In genomic region chrX:41293269-41293668, GRCh38 we compare ENCODE assay signal across 12 cellular contexts. TPM values are rescaled to one million over a fixed set of nuclear protein-coding genes. Genes with fewer than 3 reads are reported as not detected.
A peak's percentile ranks its signal among the peaks of the same experiment; 100 is the strongest.
DNase-seq lines count a peak whose midpoint lies in the region; ATAC-seq and TF ChIP-seq lines count a peak whose summit lies in the region.
"Had no signal": no experiment of that assay in that cellular context is flagged by ENCODE, and none has a peak within 500 bp of the region (broad histone marks: within the 10 kb centered on the region; RNA-seq: fewer than 3 reads in every experiment).

No MANE protein-coding gene starts in this region.

- no peak overlapping the region for H2BK120ac ChIP-seq in trophoblast cell (ENCODE audit: insufficient read depth, low read length, poor library complexity)

- no peak overlapping the region for H2BK5ac ChIP-seq in trophoblast cell (ENCODE audit: low read depth, low read length, poor library complexity)

- no peak overlapping the region for H4K91ac ChIP-seq in trophoblast cell (ENCODE audit: low read depth, low read length)

- no peak overlapping the region for H3K9ac ChIP-seq in trophoblast cell (ENCODE audit: low read length)

- H3K4me1 Mint-ChIP-seq in GM23338, result peaks cover 16% of the 10 kb centered on the region
- H3K4me1 Mint-ChIP-seq: activated B cell treated with CpG ODN at 0.5 μM for 24 hours had no signal

- DNase-seq in NCI-H1092 treated with DMSO at 0.1 percent for 48 hours (lab: John Stamatoyannopoulos, UW) (peak; percentile 3), NCI-H1092 (lab: John Stamatoyannopoulos, UW) (no peak), GM23338 (ENCODE audit: low spot score) (peak; percentile 58), SK-MEL-5 (ENCODE audit: low read depth, low spot score) (peak; percentile 54), iris pigment epithelial cell (ENCODE audit: low read depth) (peak; percentile 14), trophoblast cell (no peak), nucleus accumbens (lab: John Stamatoyannopoulos, UW) (no peak)
- DNase-seq: activated B cell treated with CpG ODN at 0.5 μM for 24 hours; NCI-H1417 treated with DMSO at 0.1 percent for 48 hours; stimulated activated naive B cell treated with anti-CD40 and anti-IgM and Interleukin-4, amounts not matched to agents 10 μg/mL and 1 μg/mL and 100 μg/mL, for 72 hours had no signal

- H3K79me1 ChIP-seq in trophoblast cell (ENCODE audit: low read length), result no peaks in the 10 kb centered on the region

- no peak overlapping the region for H4K8ac ChIP-seq in trophoblast cell (ENCODE audit: low read depth, low read length)

- no peaks in the 10 kb centered on the region for H3K9me3 ChIP-seq in trophoblast cell (ENCODE audit: insufficient read depth, low read depth, low read length)
- H3K9me3 ChIP-seq: psoas muscle had no signal

- H3K14ac ChIP-seq in trophoblast cell (ENCODE audit: low read length), result no peak overlapping the region

- H3K27ac Mint-ChIP-seq in GM23338, result peak overlapping the region; percentile 84; the same call in 1 of the 2 replicates
- H3K27ac Mint-ChIP-seq: activated B cell treated with CpG ODN at 0.5 μM for 24 hours; stimulated activated naive B cell treated with anti-CD40 and anti-IgM and Interleukin-4, amounts not matched to agents 10 μg/mL and 1 μg/mL and 100 μg/mL, for 72 hours had no signal

- H3K4ac ChIP-seq in trophoblast cell (ENCODE audit: low read depth, low read length), result no peak overlapping the region

- H3K36me3 ChIP-seq in GM23338 (ENCODE audit: insufficient read depth), result no peaks in the 10 kb centered on the region
- H3K36me3 ChIP-seq in trophoblast cell (ENCODE audit: control insufficient read depth in 1 of 2, insufficient read depth in 2 of 2, low read length in 2 of 2), result no peaks in the 10 kb centered on the region

- H3K18ac ChIP-seq in trophoblast cell (ENCODE audit: low read length), result no peak overlapping the region

- in situ Hi-C loops in SK-MEL-5 (cut with HindIII; ENCODE audit: low pct_unique_long_range_greater_than_20kb, low sequenced_read_pairs), result no loop called here

- no peaks in the 10 kb centered on the region for H3K9me2 ChIP-seq in GM23338 (ENCODE audit: insufficient read depth)

- H3K4me1 ChIP-seq in GM23338 (ENCODE audit: insufficient read depth) (peaks cover 9% of the 10 kb centered on the region; the same call in 1 of the 2 replicates), trophoblast cell (ENCODE audit: control insufficient read depth in 1 of 2, insufficient read depth in 2 of 2, low read length in 2 of 2) (no peaks in the 10 kb centered on the region)
- H3K4me1 ChIP-seq: psoas muscle had no signal

- ATAC-seq in GM23338, result peak; percentile 92
- no peak for ATAC-seq in HG02678 (IDR thresholded peaks at IDR 0.05; ENCODE audit: unreplicated experiment)

- peak; percentile 60 to 75 for TF ChIP-seq CTCF in GM23338 (conservative IDR thresholded peaks at IDR 0.05; ENCODE audit: low read depth in 2 of 2)

- no peak overlapping the region for H2AFZ ChIP-seq in GM23338
- no peak overlapping the region for H2AFZ ChIP-seq in trophoblast cell (ENCODE audit: insufficient read depth, low read length, poor library complexity)

- no peaks in the 10 kb centered on the region for H3K36me3 Mint-ChIP-seq in GM23338 (ENCODE audit: low read depth)

- no peak overlapping the region for H2BK12ac ChIP-seq in trophoblast cell (ENCODE audit: low read length)

- H3F3A ChIP-seq in GM23338 (replicated peaks; ENCODE audit: low read depth), result no peaks in the 10 kb centered on the region

- no peak overlapping the region for H3K4me3 Mint-ChIP-seq in GM23338
- H3K4me3 Mint-ChIP-seq: activated B cell treated with CpG ODN at 0.5 μM for 24 hours; stimulated activated naive B cell treated with anti-CD40 and anti-IgM and Interleukin-4, amounts not matched to agents 10 μg/mL and 1 μg/mL and 100 μg/mL, for 72 hours had no signal

- no peak overlapping the region for H2AK5ac ChIP-seq in trophoblast cell (ENCODE audit: low read length)

- H3K27me3 Mint-ChIP-seq in GM23338 (ENCODE audit: insufficient read depth, low read depth, poor library complexity), result peaks cover 9% of the 10 kb centered on the region
- H3K27me3 Mint-ChIP-seq: activated B cell treated with CpG ODN at 0.5 μM for 24 hours had no signal

- H3K27ac ChIP-seq in GM23338 (ENCODE audit: low read depth) (no peak overlapping the region), trophoblast cell (ENCODE audit: low read depth, low read length) (no peak overlapping the region)
- H3K27ac ChIP-seq: psoas muscle had no signal

- no CpG with 5 or more reads among the region's 6 CpGs for WGBS in trophoblast cell (ENCODE audit: extremely low coverage, insufficient coverage, insufficient read length)

- no peak overlapping the region for H4K12ac ChIP-seq in trophoblast cell (ENCODE audit: low read depth, low read length)

- H3K79me2 ChIP-seq in GM23338 (replicated peaks; ENCODE audit: insufficient read depth) (no peaks in the 10 kb centered on the region), trophoblast cell (ENCODE audit: control insufficient read depth, insufficient read depth, low read length, poor library complexity) (no peaks in the 10 kb centered on the region)

- H3K23ac ChIP-seq in trophoblast cell (ENCODE audit: low read length), result no peak overlapping the region

- no peak overlapping the region for H3K4me3 ChIP-seq in GM23338
- no peak overlapping the region for H3K4me3 ChIP-seq in trophoblast cell (ENCODE audit: low read depth, low read length)
- H3K4me3 ChIP-seq: psoas muscle had no signal

- no peak overlapping the region for H3K4me2 ChIP-seq in GM23338
- no peak overlapping the region for H3K4me2 ChIP-seq in trophoblast cell (ENCODE audit: low read length)

- H3K9me3 Mint-ChIP-seq in GM23338, result peaks cover 4% of the 10 kb centered on the region; the same call in 2 of the 3 replicates

- no peaks in the 10 kb centered on the region for H4K20me1 ChIP-seq in GM23338 (replicated peaks; ENCODE audit: insufficient read depth)

- H3K27me3 ChIP-seq in GM23338 (ENCODE audit: insufficient read depth), result no peaks in the 10 kb centered on the region
- no peaks in the 10 kb centered on the region for H3K27me3 ChIP-seq in trophoblast cell (ENCODE audit: insufficient read depth, low read length)

TF ChIP-seq in GM23338, 12 proteins besides CTCF, POLR2A, EP300 and RAD21:
- TF ChIP-seq CREB1 (CRISPR knock-in tag; IDR thresholded peaks at IDR 0.05; ENCODE audit: low read depth), result no peak
- TF ChIP-seq ZNF331 (CRISPR knock-in tag; IDR thresholded peaks at IDR 0.05; ENCODE audit: low read depth), result no peak

RNA-seq across cellular contexts. Expression of gene DDX3X, which starts 40.7 kb away (rescaled TPM):
- total RNA-seq in GM23338 (2014; rRNA removed; shearing (Covaris generic)), result 239 and 272 TPM in 2 replicates
- polyA plus RNA-seq in GM23338 (2016; fragmentation: Nextera tagmentation; extraction: Ambion mirVana), result 55.6 and 68.1 TPM in 2 replicates
- total RNA-seq in SK-MEL-5 (2014; rRNA removed; shearing (Covaris generic)), result 151 and 204 TPM in 2 replicates
- 141 and 214 TPM in 2 replicates for polyA plus RNA-seq in SK-MEL-5 (2015; cell fraction: cytosol; rRNA removed)
- polyA plus RNA-seq in SK-MEL-5 (2015; cell fraction: nucleus; rRNA removed), result 273 and 331 TPM in 2 replicates
- 173 and 177 TPM in 2 replicates for polyA plus RNA-seq in trophoblast cell (2013)

Comparison
In these comparisons a context has a peak if more than half of its experiments do, and no peak if none do; other contexts are left out.
1. DNase-seq: peak in NCI-H1092 treated with DMSO at 0.1 percent for 48 hours (single experiment), GM23338 (single experiment), SK-MEL-5 (single experiment) and iris pigment epithelial cell (single experiment); none in NCI-H1092 (single experiment), trophoblast cell (0 of 2) and nucleus accumbens (0 of 56).